In genomic region chr5:96781031-96781733, GRCh38 we compare ENCODE assay signal across 8 cellular contexts. TPM values are rescaled to one million over a fixed set of nuclear protein-coding genes. Genes with fewer than 3 reads are reported as not detected.
DNase-seq lines count a peak whose midpoint lies in the region; ATAC-seq and TF ChIP-seq lines count a peak whose summit lies in the region.

No MANE protein-coding gene starts in this region.

- no peaks in the 10 kb centered on the region for H3K79me2 ChIP-seq in PC-3 (ENCODE audit: low read length)

- DNase-seq in ELR (ENCODE audit: low read depth) (peak; percentile 66), PC-3 (peak; percentile 88), progenitor cell of endocrine pancreas (ENCODE audit: low spot score, unreplicated experiment) (no peak), NCI-H2171 treated with DMSO at 0.1 percent for 48 hours (lab: John Stamatoyannopoulos, UW) (no peak), spleen (no peak)

- peaks cover 29% of the 10 kb centered on the region for H3K36me3 Mint-ChIP-seq in progenitor cell of endocrine pancreas (ENCODE audit: insufficient read depth)

- no TSS peak for BruUV-seq in PC-3 (replicated peaks; lab: Mats Ljungman, UMichigan)

- no peak overlapping the region for H3K9ac ChIP-seq in PC-3 (ENCODE audit: low read length)

- no peaks in the 10 kb centered on the region for H3K9me3 ChIP-seq in PC-3 (ENCODE audit: low read length)
- no peaks in the 10 kb centered on the region for H3K9me3 ChIP-seq in esophagus (ENCODE audit: control insufficient read depth in 2 of 2, insufficient read depth in 1 of 2, low read depth in 1 of 2, low read length in 1 of 2)
- no peaks in the 10 kb centered on the region for H3K9me3 ChIP-seq in spleen

- H3K4me3 ChIP-seq in PC-3 (ENCODE audit: low read length) (no peak overlapping the region; the same call in 1 of the 2 replicates), esophagus (ENCODE audit: low read depth in 1 of 2, low read length in 2 of 2) (no peak overlapping the region), spleen (no peak overlapping the region)

- H3K4me3 Mint-ChIP-seq in progenitor cell of endocrine pancreas (ENCODE audit: low read depth), result no peak overlapping the region

- CTCF ChIA-PET in PC-3 (lab: Charles Lee), result interaction anchor here (0.6 to 1.6 kb wide), 3 partner anchors 77 to 361 kb away, joined by 3 to 5 read pairs (median 4); partner anchors contain the start of gene LIX1

- peaks cover 8% of the 10 kb centered on the region for H3K4me1 Mint-ChIP-seq in progenitor cell of endocrine pancreas (ENCODE audit: low read depth)

- H3K4me1 ChIP-seq in PC-3 (ENCODE audit: insufficient read depth, low read length) (peaks cover 22% of the 10 kb centered on the region), esophagus (ENCODE audit: control insufficient read depth in 2 of 2, insufficient read depth in 2 of 2, low read length in 1 of 2) (no peaks in the 10 kb centered on the region), spleen (peaks cover 0 to 12% (median 0%) of the 10 kb centered on the region in 6 donors)

- 26 to 41% methylated on average over 1 of the region's 1 CpG for WGBS in esophagus, 2 donors
- WGBS in spleen, 5 donors, result 51 to 86% (median 76%) methylated on average over 1 of the region's 1 CpG

- no peaks in the 10 kb centered on the region for H3K27me3 Mint-ChIP-seq in progenitor cell of endocrine pancreas

- H3K27ac ChIP-seq in PC-3 (ENCODE audit: low read length) (peak overlapping the region; percentile 58), esophagus (ENCODE audit: low read depth in 2 of 2, low read length in 1 of 2) (peak overlapping the region; percentile 31 to 48), spleen (peak overlapping the region in 3 of 8 donors; percentile 4 to 30 (median 8))

- H3K27me3 ChIP-seq in PC-3 (ENCODE audit: low read length), result no peaks in the 10 kb centered on the region
- H3K27me3 ChIP-seq in esophagus (ENCODE audit: control insufficient read depth in 1 of 2, insufficient read depth in 2 of 2, low read length in 2 of 2), result no peaks in the 10 kb centered on the region
- H3K27me3 ChIP-seq in spleen (replicated peaks in 1 of 7), result no peaks in the 10 kb centered on the region

- H3K36me3 ChIP-seq in PC-3 (ENCODE audit: low read depth, low read length) (peaks cover 11% of the 10 kb centered on the region), esophagus (ENCODE audit: control insufficient read depth in 2 of 2, insufficient read depth in 2 of 2, low read length in 1 of 2) (peaks cover 2 to 8% of the 10 kb centered on the region in 2 donors), spleen (peaks cover 3 to 100% (median 81%) of the 10 kb centered on the region in 6 donors)

- H4K20me1 ChIP-seq in PC-3 (ENCODE audit: low read length), result peaks cover 9% of the 10 kb centered on the region

- H3K27ac Mint-ChIP-seq in progenitor cell of endocrine pancreas, result peak overlapping the region; percentile 73

- TF ChIP-seq POLR2A in spleen (IDR thresholded peaks at IDR 0.05), result no peak

- H3K9me2 ChIP-seq in PC-3 (replicated peaks; ENCODE audit: low read length), result no peaks in the 10 kb centered on the region

- peak overlapping the region; percentile 50 for H3K4me2 ChIP-seq in PC-3 (ENCODE audit: low read length)

- POLR2A ChIA-PET in PC-3 (lab: Charles Lee; ENCODE audit: unreplicated experiment), result interaction anchor here (0.6 kb wide), 4 partner anchors 8 to 43 kb away, joined by 4 to 6 read pairs (median 5); no protein-coding TSS in a partner anchor

- no peaks in the 10 kb centered on the region for H3K9me3 Mint-ChIP-seq in progenitor cell of endocrine pancreas (ENCODE audit: low read depth)

- no peak for TF ChIP-seq CTCF in PC-3 (conservative IDR thresholded peaks at IDR 0.05; ENCODE audit: low read depth, low read length)
- TF ChIP-seq CTCF in progenitor cell of endocrine pancreas (IDR thresholded peaks at IDR 0.05; ENCODE audit: unreplicated experiment), result no peak
- no peak for TF ChIP-seq CTCF in spleen (IDR thresholded peaks at IDR 0.05 in 8 of 11, conservative IDR thresholded peaks at IDR 0.05 in 3 of 11)

- intact Hi-C loops in PC-3 (cut with micrococcal nuclease), result loop anchor here (1.0 to 5.0 kb wide), 4 partner anchors 16 to 156 kb away; partner anchors contain the start of genes ERAP1 and LNPEP
- intact Hi-C loops in spleen (cut with DNase I; ENCODE audit: low total_unique reads), result no loop called here

- H2AFZ ChIP-seq in PC-3 (ENCODE audit: low read length), result no peak overlapping the region

- ATAC-seq in PC-3, result peak; percentile 85
- no peak for ATAC-seq in GM18861 (IDR thresholded peaks at IDR 0.05; ENCODE audit: unreplicated experiment)
- no peak for ATAC-seq in GM21786 (IDR thresholded peaks at IDR 0.05; ENCODE audit: unreplicated experiment)

- peaks cover 6% of the 10 kb centered on the region for H3F3A ChIP-seq in PC-3 (ENCODE audit: low read length, unreplicated experiment)

RNA-seq across cellular contexts. Expression of gene ERAP1, which starts 26.6 kb away (rescaled TPM):
- total RNA-seq in PC-3 (2014; rRNA removed), result 20.8 and 21.1 TPM in 2 replicates
- polyA plus RNA-seq in esophagus, result 1 to 10 TPM; 2.9 to 8.0 TPM
- total RNA-seq in progenitor cell of endocrine pancreas, result 31.9 and 37.9 TPM in 2 replicates
- 10 to 100 TPM; 53.4 to 86.7 (median 71.1) TPM for total RNA-seq in spleen
- 10 to 100 TPM in 1 of 3 donors, 1 to 10 TPM in 2; 7.3 to 12.3 (median 8.3) TPM for polyA plus RNA-seq in spleen

Comparison
In these comparisons a context has a peak if more than half of its experiments do, and no peak if none do; other contexts are left out.
1. DNase-seq: peak in ELR (single experiment) and PC-3 (single experiment); none in progenitor cell of endocrine pancreas (single experiment), NCI-H2171 treated with DMSO at 0.1 percent for 48 hours (single experiment) and spleen (single experiment).